Comparison of ENCODE assay signal across 8 cellular contexts in the genomic region with DNA sequence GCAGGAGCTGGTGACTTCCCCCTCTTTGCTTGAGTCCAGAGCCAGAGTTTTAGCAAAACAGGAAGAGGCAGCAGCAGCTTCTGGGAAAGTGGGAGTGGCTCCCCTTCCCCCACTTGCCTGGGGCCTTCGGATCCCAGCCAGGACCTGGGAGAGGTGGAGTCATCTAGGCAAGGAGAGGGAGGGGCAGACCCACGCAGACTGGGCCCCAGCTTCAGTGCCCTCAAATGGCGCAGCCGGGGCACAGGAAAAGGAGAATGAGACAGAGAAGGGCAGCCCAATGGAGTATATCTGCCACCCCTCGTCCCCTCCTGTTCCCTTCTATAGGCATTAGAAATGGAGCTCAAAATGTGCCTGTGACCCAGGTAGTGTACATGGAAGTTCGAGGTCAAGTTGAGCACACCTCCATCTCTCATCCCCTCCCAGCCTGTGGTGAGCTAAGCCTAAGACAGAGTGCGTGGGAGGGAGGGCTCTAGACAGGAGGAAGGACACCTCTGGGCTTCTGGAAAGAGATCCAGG. TPM values are rescaled to one million over a fixed set of nuclear protein-coding genes. Genes with fewer than 3 reads are reported as not detected.
A peak's percentile ranks its signal among the peaks of the same experiment; 100 is the strongest.
DNase-seq lines count a peak whose midpoint lies in the region; ATAC-seq and TF ChIP-seq lines count a peak whose summit lies in the region.

No MANE protein-coding gene starts in this region.

- H3K9me2 ChIP-seq in GM23248 (ENCODE audit: insufficient read depth), result no peaks in the 10 kb centered on the region

- H3K9me3 ChIP-seq in GM23248 (ENCODE audit: low read depth) (no peaks in the 10 kb centered on the region), SJSA1 (replicated peaks) (no peaks in the 10 kb centered on the region), esophagus (ENCODE audit: control insufficient read depth in 2 of 2, insufficient read depth in 1 of 2, low read depth in 1 of 2, low read length in 1 of 2) (no peaks in the 10 kb centered on the region)

- no peaks in the 10 kb centered on the region for H3K36me3 ChIP-seq in GM23248 (ENCODE audit: low read depth)
- no peaks in the 10 kb centered on the region for H3K36me3 ChIP-seq in SJSA1
- no peaks in the 10 kb centered on the region for H3K36me3 ChIP-seq in esophagus (ENCODE audit: control insufficient read depth in 2 of 2, insufficient read depth in 2 of 2, low read length in 1 of 2)

- peak; percentile 79 for DNase-seq in GM23248
- peak; percentile 69 for DNase-seq in SJSA1 (ENCODE audit: low read depth in 1 of 2, low spot score in 2 of 2)
- DNase-seq in omental fat pad (ENCODE audit: low spot score), result no peak
- no peak for DNase-seq in NCI-H1105 (lab: John Stamatoyannopoulos, UW)
- DNase-seq in GM10248 (ENCODE audit: extremely low spot score), result no peak

- ATAC-seq in omental fat pad (ENCODE audit: low FRiP score) (peak; percentile 56), GM18517 (IDR thresholded peaks at IDR 0.05; ENCODE audit: unreplicated experiment) (no peak), HG02884 (IDR thresholded peaks at IDR 0.05; ENCODE audit: unreplicated experiment) (no peak)

- H3K4me1 ChIP-seq in GM23248 (ENCODE audit: insufficient read depth) (peaks cover 50% of the 10 kb centered on the region), SJSA1 (replicated peaks) (peaks cover 13% of the 10 kb centered on the region), esophagus (ENCODE audit: control insufficient read depth in 2 of 2, insufficient read depth in 2 of 2, low read length in 1 of 2) (peaks cover 13 to 20% of the 10 kb centered on the region in 2 donors)

- POLR2A ChIA-PET in GM10248 (lab: Yijun Ruan, JAX), result interaction anchor here (0.9 to 1.6 kb wide), 2 partner anchors 15 to 40 kb away, joined by 3 read pairs; no protein-coding TSS in a partner anchor

- peak overlapping the region; percentile 55 for H3K4me2 ChIP-seq in GM23248 (ENCODE audit: unreplicated experiment)

- no peaks in the 10 kb centered on the region for H3K27me3 ChIP-seq in GM23248 (replicated peaks; ENCODE audit: insufficient read depth)
- no peaks in the 10 kb centered on the region for H3K27me3 ChIP-seq in SJSA1 (replicated peaks)
- no peaks in the 10 kb centered on the region for H3K27me3 ChIP-seq in esophagus (ENCODE audit: control insufficient read depth in 1 of 2, insufficient read depth in 2 of 2, low read length in 2 of 2)

- H3K4me3 ChIP-seq in GM23248 (0 out of 2 replicates have a peak overlapping the region, but pooled peaks have one; percentile 14), SJSA1 (no peak overlapping the region), esophagus (ENCODE audit: low read depth in 1 of 2, low read length in 2 of 2) (no peak overlapping the region)

- H3K27ac ChIP-seq in GM23248 (peak overlapping the region; percentile 46), SJSA1 (no peak overlapping the region), esophagus (ENCODE audit: low read depth in 2 of 2, low read length in 1 of 2) (peak overlapping the region; percentile 70 to 92)

- in situ Hi-C loops in GM23248 (cut with MboI), result no loop called here

- WGBS in GM23248 (ENCODE audit: low coverage in 1 of 2, low lambda C conversion rate in 2 of 2, missing lambda C conversion rate in 2 of 2), 2 experiments, result 24 to 26% methylated on average over 7 of the region's 7 CpGs
- WGBS in esophagus, 2 donors, result 17 to 31% methylated on average over 7 of the region's 7 CpGs

- peak overlapping the region; percentile 46 for H3K9ac ChIP-seq in GM23248

- peak overlapping the region; percentile 88 for H2AFZ ChIP-seq in GM23248

- TF ChIP-seq CTCF in omental fat pad (IDR thresholded peaks at IDR 0.05), result no peak
- no peak for TF ChIP-seq CTCF in GM10248 (IDR thresholded peaks at IDR 0.05; ENCODE audit: control extremely low read depth, extremely low read depth, low read depth, missing control alignments)

- no peaks in the 10 kb centered on the region for H3K79me2 ChIP-seq in GM23248 (ENCODE audit: insufficient read depth)

- CTCF ChIA-PET in GM10248 (lab: Yijun Ruan, JAX), result interaction anchor here (1.3 to 23.4 kb wide), 7 partner anchors 9 to 112 kb away, joined by 4 to 685 read pairs (median 76); a partner anchor contains a TSS

- no peaks in the 10 kb centered on the region for H4K20me1 ChIP-seq in GM23248 (ENCODE audit: insufficient read depth)

- H3F3A ChIP-seq in GM23248 (ENCODE audit: insufficient read depth), result peaks cover 21% of the 10 kb centered on the region

RNA-seq across cellular contexts. Expression of a gene that starts 9.3 kb away (rescaled TPM):
- 62.9 and 72.3 TPM in 2 replicates for total RNA-seq in GM23248 (2014; rRNA removed; shearing (Covaris generic))
- polyA plus RNA-seq in GM23248 (2016; fragmentation: Nextera tagmentation; extraction: Ambion mirVana) (45.3 and 46.2 TPM in 2 replicates), esophagus (10 to 100 TPM; 20.9 to 35.6 TPM)
- 29.7 and 37.5 TPM in 2 replicates for total RNA-seq in SJSA1 (2014; rRNA removed; shearing (Covaris generic))
- total RNA-seq in omental fat pad, result 100 to 1,000 TPM in 1 of 4 donors, 10 to 100 TPM in 3; 40.3 to 102 (median 62.9) TPM

RNA-seq across cellular contexts. Expression of a gene that starts 56.0 kb away (rescaled TPM):
- total RNA-seq in GM23248 (2014; rRNA removed; shearing (Covaris generic)), result 16.4 and 20.9 TPM in 2 replicates
- polyA plus RNA-seq in GM23248 (2016; fragmentation: Nextera tagmentation; extraction: Ambion mirVana), result 19.1 and 21.8 TPM in 2 replicates
- 3.6 and 4.3 TPM in 2 replicates for total RNA-seq in SJSA1 (2014; rRNA removed; shearing (Covaris generic))
- 10 to 100 TPM; 17.7 to 20.6 TPM for polyA plus RNA-seq in esophagus
- 10 to 100 TPM; 27.6 to 50.3 (median 48.1) TPM for total RNA-seq in omental fat pad

Comparison
In these comparisons a context has a peak if more than half of its experiments do, and no peak if none do; other contexts are left out.
1. DNase-seq: peak in GM23248 (single experiment) and SJSA1 (2 of 2); none in omental fat pad (single experiment), NCI-H1105 (single experiment) and GM10248 (single experiment).